Comparison of ENCODE assay signal across 18 cellular contexts in the genomic region with DNA sequence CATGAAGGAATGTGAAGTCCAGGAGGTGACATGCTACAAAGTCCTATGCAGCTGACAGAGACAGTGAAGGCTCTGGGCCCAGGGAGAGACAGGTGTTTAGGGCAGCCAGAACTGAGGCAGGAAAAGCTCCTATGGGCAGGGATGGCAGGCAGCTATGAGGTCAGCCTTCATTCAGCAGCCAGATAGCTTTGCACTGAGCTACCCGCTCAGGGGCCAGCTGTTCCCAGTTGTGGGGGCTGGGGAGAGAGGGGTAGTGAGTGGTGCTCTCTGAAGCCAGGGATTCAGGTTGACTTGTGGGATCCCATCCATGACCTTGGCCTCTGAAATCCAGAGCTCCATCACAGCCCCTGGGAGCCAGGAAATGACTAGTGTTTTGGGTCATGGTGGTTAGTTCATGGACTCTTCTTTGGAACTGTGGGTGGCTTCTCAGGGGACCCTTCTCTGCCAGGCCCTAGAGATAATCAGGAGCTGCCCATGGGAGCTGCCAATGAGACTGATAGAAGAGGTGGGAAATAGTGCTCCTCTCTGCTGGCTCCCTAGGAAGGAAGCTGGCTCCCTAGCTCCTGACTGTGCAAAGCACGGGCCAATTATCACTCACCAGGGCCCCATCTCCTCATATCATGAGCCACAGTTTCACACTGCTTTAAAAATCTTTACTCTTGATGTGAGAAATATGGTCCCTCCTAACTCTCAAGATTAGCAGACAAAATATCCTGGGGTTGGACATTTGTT.
"Had no signal": no experiment of that assay in that cellular context is flagged by ENCODE, and none has a peak within 500 bp of the region (broad histone marks: within the 10 kb centered on the region; RNA-seq: fewer than 3 reads in every experiment).

No MANE protein-coding gene starts in this region.

- H3K4me1 ChIP-seq: upper lobe of right lung, vagina had no signal

- H3K36me3 ChIP-seq: heart right ventricle, tibial artery, upper lobe of right lung, vagina had no signal

- ATAC-seq: esophagus mucosa; heart right ventricle; left lobe of liver; naive thymus-derived CD8-positive, alpha-beta T cell; stimulated activated memory B cell treated with anti-CD40 and anti-IgM and Interleukin-4, amounts not matched to agents 10 μg/mL and 1 μg/mL and 100 μg/mL, for 72 hours; upper lobe of right lung had no signal

- H3K27me3 ChIP-seq: tibial artery, upper lobe of right lung, vagina had no signal

- H3K27ac ChIP-seq: heart right ventricle, tibial artery, upper lobe of right lung, vagina had no signal

- H3K9me3 ChIP-seq: tibial artery, upper lobe of right lung, vagina had no signal

- DNase-seq: cortex of kidney; effector memory CD4-positive, alpha-beta T cell; heart right ventricle; hypothalamus; kidney glomerular epithelial cell; mammary epithelial cell; naive thymus-derived CD8-positive, alpha-beta T cell; right cardiac atrium; stimulated activated CD4-positive, alpha-beta T cell treated with anti-CD3 and anti-CD28 coated beads, Interleukin-4, amount 100 ng/mL, for 24 hours; tibial artery; upper lobe of right lung had no signal

- H3K4me3 ChIP-seq: heart right ventricle, tibial artery, upper lobe of right lung, vagina had no signal

- FAIRE-seq: endometrium, frontal cortex, islet of Langerhans had no signal
